ENCODE assay signal across 10 cellular contexts in the genomic region with DNA sequence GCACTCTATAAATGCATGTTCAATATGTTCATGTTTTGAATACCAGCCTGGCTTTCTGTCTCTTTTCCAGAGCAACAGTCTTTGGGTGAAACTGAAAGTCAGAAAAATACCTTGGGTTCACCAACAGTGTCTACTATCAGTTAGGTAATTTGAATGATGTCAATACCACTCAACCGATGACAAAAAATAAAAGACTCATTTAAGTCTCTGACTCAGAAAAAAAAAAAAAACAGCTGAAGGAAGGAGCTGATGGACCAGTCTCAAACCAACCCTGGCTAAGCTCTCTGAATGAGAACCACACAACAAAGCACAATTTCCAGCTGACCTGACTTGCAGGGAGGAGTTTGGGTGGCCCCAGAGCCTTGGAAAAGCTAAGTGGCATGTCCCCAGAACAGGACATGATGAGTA. TPM values are rescaled to one million over a fixed set of nuclear protein-coding genes. Genes with fewer than 3 reads are reported as not detected.
A peak's percentile ranks its signal among the peaks of the same experiment; 100 is the strongest.
DNase-seq lines count a peak whose midpoint lies in the region; ATAC-seq and TF ChIP-seq lines count a peak whose summit lies in the region.
"Had no signal": no experiment of that assay in that cellular context is flagged by ENCODE, and none has a peak within 500 bp of the region (broad histone marks: within the 10 kb centered on the region; RNA-seq: fewer than 3 reads in every experiment).

No MANE protein-coding gene starts in this region.

- H3K27ac ChIP-seq in vagina, result no peak overlapping the region
- H3K27ac ChIP-seq: upper lobe of right lung had no signal

- no peak for TF ChIP-seq CTCF in epithelial cell of esophagus (IDR thresholded peaks at IDR 0.05; ENCODE audit: insufficient read depth, low read depth, low read length, missing control alignments)
- no peak for TF ChIP-seq CTCF in vagina (IDR thresholded peaks at IDR 0.05)

- ATAC-seq in GM18505 (IDR thresholded peaks at IDR 0.05; ENCODE audit: unreplicated experiment) (peak; percentile 94), GM19467 (IDR thresholded peaks at IDR 0.05; ENCODE audit: unreplicated experiment) (peak; percentile 89), HG03103 (IDR thresholded peaks at IDR 0.05; ENCODE audit: low read depth, unreplicated experiment) (peak; percentile 90), left colon (no peak)
- ATAC-seq: upper lobe of right lung had no signal

- intact Hi-C loops in vagina (cut with DNase I) (no loop called here), left colon (cut with DNase I, micrococcal nuclease) (no loop called here)

- no peaks in the 10 kb centered on the region for H3K27me3 ChIP-seq in vagina
- H3K27me3 ChIP-seq: upper lobe of right lung had no signal

- no peaks in the 10 kb centered on the region for H3K36me3 ChIP-seq in vagina
- H3K36me3 ChIP-seq: upper lobe of right lung had no signal

- DNase-seq in epithelial cell of esophagus (ENCODE audit: low read depth) (peak; percentile 53), NCI-H1092 treated with DMSO at 0.1 percent for 48 hours (lab: John Stamatoyannopoulos, UW) (no peak), vagina (ENCODE audit: extremely low spot score in 2 of 2) (no peak), epidermal melanocyte (ENCODE audit: insufficient read length, low spot score) (no peak), left colon (no peak)
- DNase-seq: right cardiac atrium, upper lobe of right lung had no signal

- TF ChIP-seq POLR2A in GM18505 (IDR thresholded peaks at IDR 0.05; ENCODE audit: borderline replicate concordance, extremely low read depth, insufficient read depth, insufficient read length), result no peak
- no peak for TF ChIP-seq POLR2A in vagina (IDR thresholded peaks at IDR 0.05)

- no peaks in the 10 kb centered on the region for H3K9me3 ChIP-seq in vagina
- H3K9me3 ChIP-seq: upper lobe of right lung had no signal

- peaks cover 10% of the 10 kb centered on the region for H3K4me1 ChIP-seq in vagina

- no peak overlapping the region for H3K4me3 ChIP-seq in epithelial cell of esophagus (ENCODE audit: low read length)
- H3K4me3 ChIP-seq in vagina, result no peak overlapping the region
- H3K4me3 ChIP-seq: upper lobe of right lung had no signal

RNA-seq across cellular contexts. Expression of a gene that starts 42.5 kb away (rescaled TPM):
- total RNA-seq in vagina (176 TPM), left colon (100 to 1,000 TPM; 107 to 118 TPM)
